ENCODE assay signal across 22 cellular contexts in genomic region chr5:35172526-35172925, GRCh38.
"Had no signal": no experiment of that assay in that cellular context is flagged by ENCODE, and none has a peak within 500 bp of the region (broad histone marks: within the 10 kb centered on the region; RNA-seq: fewer than 3 reads in every experiment).

No MANE protein-coding gene starts in this region.

- H3K4me1 Mint-ChIP-seq: immature natural killer cell; naive thymus-derived CD4-positive, alpha-beta T cell had no signal

- H3K4me3 Mint-ChIP-seq: dendritic cell treated with granulocyte-macrophage colony-stimulating factor and Interleukin-4, amounts not matched to agents 40 ng/mL and 50 ng/mL, for 4 days; effector memory CD8-positive, alpha-beta T cell; immature natural killer cell; naive thymus-derived CD4-positive, alpha-beta T cell had no signal

- H3K27ac ChIP-seq: epithelial cell of prostate, esophagus muscularis mucosa, gastroesophageal sphincter, neutrophil, right atrium auricular region, suprapubic skin, upper lobe of right lung, vagina had no signal

- H3K4me3 ChIP-seq: esophagus muscularis mucosa, gastroesophageal sphincter, lung, right atrium auricular region, suprapubic skin, tibial artery, upper lobe of right lung, vagina had no signal

- H3K4me1 ChIP-seq: esophagus muscularis mucosa, gastroesophageal sphincter, right atrium auricular region, upper lobe of right lung, vagina had no signal

- H3K9me3 ChIP-seq: gastroesophageal sphincter, neutrophil, vagina had no signal

- H3K36me3 ChIP-seq: esophagus muscularis mucosa, gastroesophageal sphincter, neutrophil, right atrium auricular region, suprapubic skin, tibial artery, upper lobe of right lung, vagina had no signal

- H3K36me3 Mint-ChIP-seq: immature natural killer cell; naive thymus-derived CD4-positive, alpha-beta T cell had no signal

- ATAC-seq: effector memory CD8-positive, alpha-beta T cell; gastroesophageal sphincter; left cardiac atrium; left ventricle myocardium superior; naive thymus-derived CD4-positive, alpha-beta T cell; stimulated activated naive CD8-positive, alpha-beta T cell treated with anti-CD3 and anti-CD28 coated beads, Interleukin-15, Interleukin-2, amounts not matched to agents 100 U/mL and 50 U/mL, for 24 hours had no signal

- H3K27ac Mint-ChIP-seq: dendritic cell treated with granulocyte-macrophage colony-stimulating factor and Interleukin-4, amounts not matched to agents 40 ng/mL and 50 ng/mL, for 4 days; effector memory CD8-positive, alpha-beta T cell; immature natural killer cell; naive thymus-derived CD4-positive, alpha-beta T cell had no signal

- H3K27me3 ChIP-seq: esophagus muscularis mucosa, gastroesophageal sphincter, neutrophil, right atrium auricular region, suprapubic skin, tibial artery, upper lobe of right lung, vagina had no signal

- H3K27me3 Mint-ChIP-seq: dendritic cell treated with granulocyte-macrophage colony-stimulating factor and Interleukin-4, amounts not matched to agents 40 ng/mL and 50 ng/mL, for 4 days; effector memory CD8-positive, alpha-beta T cell had no signal

- DNase-seq: effector memory CD8-positive, alpha-beta T cell; glutamatergic neuron; immature natural killer cell; left cardiac atrium; left ventricle myocardium superior; mesenchymal stem cell; midbrain; naive thymus-derived CD4-positive, alpha-beta T cell; small intestine; stimulated activated CD4-positive, alpha-beta T cell treated with anti-CD3 and anti-CD28 coated beads, Interleukin-12 subunit alpha, Interleukin-12 subunit beta, amount 100 ng/mL, for 4 hours; stimulated activated naive CD8-positive, alpha-beta T cell treated with anti-CD3 and anti-CD28 coated beads, Interleukin-15, Interleukin-2, amounts not matched to agents 100 U/mL and 50 U/mL, for 24 hours; tibial artery; upper lobe of right lung had no signal
